8 cellular contexts compared by ENCODE assay signal in genomic region chr14:61478971-61479473, GRCh38.
DNase-seq lines count a peak whose midpoint lies in the region; ATAC-seq and TF ChIP-seq lines count a peak whose summit lies in the region.

No MANE protein-coding gene starts in this region.

- H3K4me3 Mint-ChIP-seq in activated CD8-positive, alpha-beta T cell treated with anti-CD3 and anti-CD28 coated beads for 36 hours = peak overlapping the region; percentile 61

- H3K36me3 ChIP-seq in gastrocnemius medialis = no peaks in the 10 kb centered on the region

- peak overlapping the region; percentile 100 for H3K27ac Mint-ChIP-seq in activated CD8-positive, alpha-beta T cell treated with anti-CD3 and anti-CD28 coated beads for 36 hours

- H3K4me1 ChIP-seq in gastrocnemius medialis = peaks cover 17 to 39% of the 10 kb centered on the region in 2 donors

- TF ChIP-seq POLR2A in gastrocnemius medialis (IDR thresholded peaks at IDR 0.05) = no peak

- TF ChIP-seq CTCF in activated CD8-positive, alpha-beta T cell treated with anti-CD3 and anti-CD28 coated beads for 36 hours (IDR thresholded peaks at IDR 0.05) = no peak
- TF ChIP-seq CTCF in gastrocnemius medialis (IDR thresholded peaks at IDR 0.05 in 4 of 5, conservative IDR thresholded peaks at IDR 0.05 in 1 of 5) = no peak

- DNase-seq in SIG-M5 treated with dmso at 0.1 percent for 504 hours (lab: John Stamatoyannopoulos, UW; ENCODE audit: unreplicated experiment) = peak; percentile 16
- DNase-seq in SIG-M5 (lab: John Stamatoyannopoulos, UW) = no peak
- peak; percentile 69 for DNase-seq in activated CD8-positive, alpha-beta T cell treated with anti-CD3 and anti-CD28 coated beads for 36 hours
- DNase-seq in gastrocnemius medialis = no peak
- no peak for DNase-seq in medulla oblongata (ENCODE audit: extremely low spot score)
- no peak for DNase-seq in NCI-H1105 (lab: John Stamatoyannopoulos, UW)
- DNase-seq in H4 (ENCODE audit: low spot score) = no peak

- in situ Hi-C loops in gastrocnemius medialis (cut with MboI; ENCODE audit: low sequenced_read_pairs in 4 of 4) = no loop called here

- POLR2A ChIA-PET in activated CD8-positive, alpha-beta T cell treated with anti-CD3 and anti-CD28 coated beads for 36 hours (lab: Charles Lee) = interaction anchor here (0.7 to 8.8 kb wide), 15 partner anchors 9 to 359 kb away, joined by 3 to 100 read pairs (median 5); partner anchors contain the start of gene HIF1A

- no peaks in the 10 kb centered on the region for H3K27me3 ChIP-seq in gastrocnemius medialis

- H3K4me1 Mint-ChIP-seq in activated CD8-positive, alpha-beta T cell treated with anti-CD3 and anti-CD28 coated beads for 36 hours (ENCODE audit: low read depth) = peaks cover 89% of the 10 kb centered on the region

- CTCF ChIA-PET in activated CD8-positive, alpha-beta T cell treated with anti-CD3 and anti-CD28 coated beads for 36 hours (lab: Charles Lee) = interaction anchor here (0.6 to 9.1 kb wide), 10 partner anchors 18 to 359 kb away, joined by 3 to 94 read pairs (median 4); partner anchors contain the start of gene TMEM30B

- no peaks in the 10 kb centered on the region for H3K27me3 Mint-ChIP-seq in activated CD8-positive, alpha-beta T cell treated with anti-CD3 and anti-CD28 coated beads for 36 hours

- intact Hi-C loops in activated CD8-positive, alpha-beta T cell treated with anti-CD3 and anti-CD28 coated beads for 36 hours (cut with micrococcal nuclease) = loop anchor here (2.0 to 10.0 kb wide), 2 partner anchors 46 to 216 kb away; partner anchors contain the start of gene HIF1A
- intact Hi-C loops in gastrocnemius medialis (cut with DNase I; ENCODE audit: low total_unique reads) = loop anchor here (5.0 kb wide), 3 partner anchors 83 to 358 kb away; no protein-coding TSS in a partner anchor

- H3K4me3 ChIP-seq in gastrocnemius medialis = no peak overlapping the region

- peak overlapping the region; percentile 38 to 81 (median 73) for H3K27ac ChIP-seq in gastrocnemius medialis

- peaks cover 62% of the 10 kb centered on the region for H3K36me3 Mint-ChIP-seq in activated CD8-positive, alpha-beta T cell treated with anti-CD3 and anti-CD28 coated beads for 36 hours (ENCODE audit: low read depth)

- no peaks in the 10 kb centered on the region for H3K9me3 ChIP-seq in gastrocnemius medialis

- peak; percentile 32 for ATAC-seq in HG03060 (IDR thresholded peaks at IDR 0.05; ENCODE audit: low read depth, unreplicated experiment)
- ATAC-seq in activated CD8-positive, alpha-beta T cell treated with anti-CD3 and anti-CD28 coated beads for 36 hours = peak; percentile 24
- no peak for ATAC-seq in gastrocnemius medialis

- no peaks in the 10 kb centered on the region for H3K9me3 Mint-ChIP-seq in activated CD8-positive, alpha-beta T cell treated with anti-CD3 and anti-CD28 coated beads for 36 hours

Comparison
In these comparisons a context has a peak if more than half of its experiments do, and no peak if none do; other contexts are left out.
1. DNase-seq: peak in SIG-M5 treated with dmso at 0.1 percent for 504 hours (single experiment) and activated CD8-positive, alpha-beta T cell treated with anti-CD3 and anti-CD28 coated beads for 36 hours (single experiment); none in SIG-M5 (single experiment), gastrocnemius medialis (0 of 2), medulla oblongata (single experiment), NCI-H1105 (single experiment) and H4 (single experiment).
2. ATAC-seq: peak in HG03060 (single experiment) and activated CD8-positive, alpha-beta T cell treated with anti-CD3 and anti-CD28 coated beads for 36 hours (single experiment); none in gastrocnemius medialis (0 of 2).